In genomic region chr6:44549516-44549915, GRCh38 we compare ENCODE assay signal across 34 cellular contexts.
"Had no signal": no experiment of that assay in that cellular context is flagged by ENCODE, and none has a peak within 500 bp of the region (broad histone marks: within the 10 kb centered on the region; RNA-seq: fewer than 3 reads in every experiment).

No MANE protein-coding gene starts in this region.

- DNase-seq: Karpas-422, Kasumi-1, MG63, MM.1S, MV-4-11, NCI-H1048, NCI-H1092, NCI-H1092 treated with DMSO at 0.1 percent for 48 hours, NCI-H1105, NCI-H1105 treated with DMSO at 0.1 percent for 48 hours, NCI-H1417, NCI-H1417 treated with DMSO at 0.1 percent for 48 hours, NCI-H1436, NCI-H1436 treated with DMSO at 0.1 percent for 48 hours, NCI-H146, NCI-H1694, NCI-H1694 treated with DMSO at 0.1 percent for 48 hours, NCI-H187, NCI-H187 treated with DMSO at 0.1 percent for 48 hours, NCI-H1930, NCI-H2029, NCI-H2029 treated with DMSO at 0.1 percent for 48 hours, NCI-H2081, NCI-H2081 treated with DMSO at 0.1 percent for 48 hours, NCI-H2107, NCI-H2171, NCI-H2171 treated with DMSO at 0.1 percent for 48 hours, NCI-H2227 treated with DMSO at 0.1 percent for 48 hours, NCI-H226, NCI-H345, NCI-H446, NCI-H446 treated with DMSO at 0.1 percent for 48 hours, NCI-H510A, NCI-H510A treated with DMSO at 0.1 percent for 48 hours had no signal

- H3K36me3 ChIP-seq: MG63 had no signal

- H3K4me3 ChIP-seq: MG63 had no signal
